10 cellular contexts compared by ENCODE assay signal in the genomic region with DNA sequence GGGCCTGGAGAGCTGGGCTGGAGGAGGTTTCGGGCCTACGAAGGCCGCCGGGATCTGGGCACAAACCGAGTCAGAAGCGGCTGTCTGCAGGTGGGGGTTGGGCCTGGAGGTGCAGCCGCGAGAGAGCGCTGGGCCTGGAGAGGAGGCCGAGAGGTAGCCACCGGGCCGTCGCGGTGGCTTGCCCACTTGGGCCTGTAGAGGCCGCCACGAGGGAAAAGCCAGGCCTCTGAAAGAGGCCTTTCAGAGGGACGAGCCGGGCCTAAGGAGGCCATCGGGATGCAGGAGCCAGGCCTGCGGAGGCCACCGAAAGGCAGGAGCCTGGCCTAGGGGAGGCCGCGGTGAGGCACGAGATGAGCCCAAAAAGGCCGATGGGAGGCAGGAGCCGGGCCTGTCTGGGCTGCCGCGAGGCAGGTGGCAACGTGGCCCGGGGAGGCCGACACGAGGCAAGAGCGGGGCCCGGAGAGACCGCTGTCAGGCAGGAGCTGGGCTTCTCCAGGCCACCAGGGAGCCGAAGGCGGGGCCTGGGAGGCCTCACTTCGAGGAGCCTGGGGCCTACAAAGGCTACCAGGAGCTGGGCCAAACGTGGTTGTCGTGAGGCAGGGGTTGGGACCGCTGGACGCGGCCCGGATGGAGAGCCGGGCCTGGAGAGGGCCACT.
"Had no signal": no experiment of that assay in that cellular context is flagged by ENCODE, and none has a peak within 500 bp of the region (broad histone marks: within the 10 kb centered on the region; RNA-seq: fewer than 3 reads in every experiment).

No MANE protein-coding gene starts in this region.

- H3K27ac ChIP-seq: parathyroid adenoma, upper lobe of right lung had no signal

- H3K9me3 ChIP-seq: upper lobe of right lung had no signal

- H3K4me3 ChIP-seq: upper lobe of right lung had no signal

- H3K36me3 ChIP-seq: upper lobe of right lung had no signal

- H3K27me3 ChIP-seq: upper lobe of right lung had no signal

- H3K9ac ChIP-seq: parathyroid adenoma had no signal

- H3K79me2 ChIP-seq: parathyroid adenoma had no signal

- DNase-seq: activated CD4-positive, alpha-beta T cell treated with anti-CD3 and anti-CD28 coated beads, Interleukin-2, amount 50 U/mL, for 48 hours; activated CD8-positive, alpha-beta memory T cell treated with anti-CD3 and anti-CD28 coated beads, Interleukin-2, amount 10 ng/mL, durations not matched to agents 7 days and 5 days; activated effector memory CD4-positive, alpha-beta T cell treated with Interleukin-2 at 50 U/mL for 16 hours; activated T-cell treated with anti-CD3 and anti-CD28 coated beads, Interleukin-2, amount 50 U/mL, for 24 hours; hypothalamus; stimulated activated CD4-positive, alpha-beta T cell treated with anti-CD3 and anti-CD28 coated beads, Interleukin-2, amount 100 ng/mL, for 48 hours; upper lobe of right lung had no signal

- ATAC-seq: activated CD4-positive, CD25-positive, alpha-beta regulatory T cell treated with anti-CD3 and anti-CD28 coated beads, Interleukin-2, amount 50 U/mL, for 24 hours; activated CD8-positive, alpha-beta memory T cell treated with anti-CD3 and anti-CD28 coated beads, Interleukin-2, amount 10 ng/mL, durations not matched to agents 7 days and 5 days; esophagus mucosa; upper lobe of right lung had no signal
